In the genomic region with DNA sequence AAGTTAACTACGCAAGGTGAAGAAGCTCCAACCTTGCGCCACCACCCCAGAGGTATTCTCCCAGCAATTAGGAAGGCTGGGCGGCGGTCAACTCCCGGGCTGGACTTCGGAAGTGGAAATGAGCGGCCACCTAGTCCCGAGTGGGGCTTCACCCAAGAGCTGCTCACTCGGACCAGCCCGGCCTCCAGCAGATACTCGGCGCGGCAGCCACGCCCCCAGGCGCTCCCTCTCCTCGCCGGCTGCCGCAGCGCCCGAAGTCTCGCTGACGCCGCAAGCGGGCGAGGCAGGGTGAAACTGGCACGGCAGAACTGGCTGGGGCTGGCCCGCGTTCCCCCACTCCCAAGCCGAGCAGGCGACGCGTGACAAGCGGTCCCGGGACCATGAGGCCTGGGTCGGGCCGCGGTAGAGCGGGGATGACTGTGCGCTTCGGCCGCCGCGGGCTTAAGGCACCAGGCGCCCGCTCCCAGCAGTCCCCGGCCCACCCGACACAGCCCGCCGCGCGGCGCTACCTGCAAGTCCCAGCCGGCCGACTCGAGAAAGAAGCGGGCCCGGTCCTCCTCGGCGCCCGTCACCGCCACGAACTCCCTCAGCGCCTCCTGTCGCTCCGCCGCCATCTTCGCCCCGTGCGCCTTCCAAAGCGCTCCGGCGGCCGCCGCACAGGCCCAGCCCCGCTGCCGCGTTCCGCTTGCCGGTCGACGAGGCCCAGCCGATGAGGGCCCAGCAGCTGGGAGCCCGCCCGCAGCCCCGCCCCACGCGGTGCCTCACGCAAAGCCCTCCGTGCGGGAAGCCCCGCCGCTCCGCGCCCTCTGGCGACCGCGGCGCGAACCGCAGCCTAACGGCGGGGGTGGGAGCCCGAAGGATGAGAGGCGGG, we compare ENCODE assay signal across 1 cellular context.
TF ChIP-seq lines count a peak whose summit lies in the region.

A gene (minus strand): TSS at position 639 of the 871 bp plus-strand sequence. CDS start 25 bp downstream, at position 614.

TF ChIP-seq in HepG2, 621 proteins besides CTCF, POLR2A, EP300 and RAD21 (continued from another document and continues in another):
- TF ChIP-seq, protein P1, sequence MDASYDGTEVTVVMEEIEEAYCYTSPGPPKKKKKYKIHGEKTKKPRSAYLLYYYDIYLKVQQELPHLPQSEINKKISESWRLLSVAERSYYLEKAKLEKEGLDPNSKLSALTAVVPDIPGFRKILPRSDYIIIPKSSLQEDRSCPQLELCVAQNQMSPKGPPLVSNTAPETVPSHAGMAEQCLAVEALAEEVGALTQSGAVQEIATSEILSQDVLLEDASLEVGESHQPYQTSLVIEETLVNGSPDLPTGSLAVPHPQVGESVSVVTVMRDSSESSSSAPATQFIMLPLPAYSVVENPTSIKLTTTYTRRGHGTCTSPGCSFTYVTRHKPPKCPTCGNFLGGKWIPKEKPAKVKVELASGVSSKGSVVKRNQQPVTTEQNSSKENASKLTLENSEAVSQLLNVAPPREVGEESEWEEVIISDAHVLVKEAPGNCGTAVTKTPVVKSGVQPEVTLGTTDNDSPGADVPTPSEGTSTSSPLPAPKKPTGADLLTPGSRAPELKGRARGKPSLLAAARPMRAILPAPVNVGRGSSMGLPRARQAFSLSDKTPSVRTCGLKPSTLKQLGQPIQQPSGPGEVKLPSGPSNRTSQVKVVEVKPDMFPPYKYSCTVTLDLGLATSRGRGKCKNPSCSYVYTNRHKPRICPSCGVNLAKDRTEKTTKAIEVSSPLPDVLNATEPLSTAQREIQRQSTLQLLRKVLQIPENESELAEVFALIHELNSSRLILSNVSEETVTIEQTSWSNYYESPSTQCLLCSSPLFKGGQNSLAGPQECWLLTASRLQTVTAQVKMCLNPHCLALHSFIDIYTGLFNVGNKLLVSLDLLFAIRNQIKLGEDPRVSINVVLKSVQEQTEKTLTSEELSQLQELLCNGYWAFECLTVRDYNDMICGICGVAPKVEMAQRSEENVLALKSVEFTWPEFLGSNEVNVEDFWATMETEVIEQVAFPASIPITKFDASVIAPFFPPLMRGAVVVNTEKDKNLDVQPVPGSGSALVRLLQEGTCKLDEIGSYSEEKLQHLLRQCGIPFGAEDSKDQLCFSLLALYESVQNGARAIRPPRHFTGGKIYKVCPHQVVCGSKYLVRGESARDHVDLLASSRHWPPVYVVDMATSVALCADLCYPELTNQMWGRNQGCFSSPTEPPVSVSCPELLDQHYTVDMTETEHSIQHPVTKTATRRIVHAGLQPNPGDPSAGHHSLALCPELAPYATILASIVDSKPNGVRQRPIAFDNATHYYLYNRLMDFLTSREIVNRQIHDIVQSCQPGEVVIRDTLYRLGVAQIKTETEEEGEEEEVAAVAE (CRISPR knock-in tag; IDR thresholded peaks at IDR 0.05; ENCODE audit: borderline replicate concordance), result no peak
- peak; percentile 82 for TF ChIP-seq ZNF234 (CRISPR knock-in tag; conservative IDR thresholded peaks at IDR 0.05)
- peak; percentile 96 for TF ChIP-seq FOXC1 (CRISPR knock-in tag; IDR thresholded peaks at IDR 0.05; ENCODE audit: borderline replicate concordance)
- peak; percentile 96 for TF ChIP-seq THAP11 (CRISPR knock-in tag; IDR thresholded peaks at IDR 0.05)
- TF ChIP-seq, protein P2, sequence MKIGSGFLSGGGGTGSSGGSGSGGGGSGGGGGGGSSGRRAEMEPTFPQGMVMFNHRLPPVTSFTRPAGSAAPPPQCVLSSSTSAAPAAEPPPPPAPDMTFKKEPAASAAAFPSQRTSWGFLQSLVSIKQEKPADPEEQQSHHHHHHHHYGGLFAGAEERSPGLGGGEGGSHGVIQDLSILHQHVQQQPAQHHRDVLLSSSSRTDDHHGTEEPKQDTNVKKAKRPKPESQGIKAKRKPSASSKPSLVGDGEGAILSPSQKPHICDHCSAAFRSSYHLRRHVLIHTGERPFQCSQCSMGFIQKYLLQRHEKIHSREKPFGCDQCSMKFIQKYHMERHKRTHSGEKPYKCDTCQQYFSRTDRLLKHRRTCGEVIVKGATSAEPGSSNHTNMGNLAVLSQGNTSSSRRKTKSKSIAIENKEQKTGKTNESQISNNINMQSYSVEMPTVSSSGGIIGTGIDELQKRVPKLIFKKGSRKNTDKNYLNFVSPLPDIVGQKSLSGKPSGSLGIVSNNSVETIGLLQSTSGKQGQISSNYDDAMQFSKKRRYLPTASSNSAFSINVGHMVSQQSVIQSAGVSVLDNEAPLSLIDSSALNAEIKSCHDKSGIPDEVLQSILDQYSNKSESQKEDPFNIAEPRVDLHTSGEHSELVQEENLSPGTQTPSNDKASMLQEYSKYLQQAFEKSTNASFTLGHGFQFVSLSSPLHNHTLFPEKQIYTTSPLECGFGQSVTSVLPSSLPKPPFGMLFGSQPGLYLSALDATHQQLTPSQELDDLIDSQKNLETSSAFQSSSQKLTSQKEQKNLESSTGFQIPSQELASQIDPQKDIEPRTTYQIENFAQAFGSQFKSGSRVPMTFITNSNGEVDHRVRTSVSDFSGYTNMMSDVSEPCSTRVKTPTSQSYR (CRISPR knock-in tag; IDR thresholded peaks at IDR 0.05; ENCODE audit: borderline replicate concordance), result peak; percentile 71; the same call in 1 of the 2 replicates
- peak; percentile 96 for TF ChIP-seq MYNN (CRISPR knock-in tag; IDR thresholded peaks at IDR 0.05; ENCODE audit: low read depth)
- peak; percentile 70 for TF ChIP-seq FOSL2 (CRISPR knock-in tag; IDR thresholded peaks at IDR 0.05)
- TF ChIP-seq SIX1 (CRISPR knock-in tag; IDR thresholded peaks at IDR 0.05; ENCODE audit: borderline replicate concordance), result no peak
- TF ChIP-seq, protein P3, sequence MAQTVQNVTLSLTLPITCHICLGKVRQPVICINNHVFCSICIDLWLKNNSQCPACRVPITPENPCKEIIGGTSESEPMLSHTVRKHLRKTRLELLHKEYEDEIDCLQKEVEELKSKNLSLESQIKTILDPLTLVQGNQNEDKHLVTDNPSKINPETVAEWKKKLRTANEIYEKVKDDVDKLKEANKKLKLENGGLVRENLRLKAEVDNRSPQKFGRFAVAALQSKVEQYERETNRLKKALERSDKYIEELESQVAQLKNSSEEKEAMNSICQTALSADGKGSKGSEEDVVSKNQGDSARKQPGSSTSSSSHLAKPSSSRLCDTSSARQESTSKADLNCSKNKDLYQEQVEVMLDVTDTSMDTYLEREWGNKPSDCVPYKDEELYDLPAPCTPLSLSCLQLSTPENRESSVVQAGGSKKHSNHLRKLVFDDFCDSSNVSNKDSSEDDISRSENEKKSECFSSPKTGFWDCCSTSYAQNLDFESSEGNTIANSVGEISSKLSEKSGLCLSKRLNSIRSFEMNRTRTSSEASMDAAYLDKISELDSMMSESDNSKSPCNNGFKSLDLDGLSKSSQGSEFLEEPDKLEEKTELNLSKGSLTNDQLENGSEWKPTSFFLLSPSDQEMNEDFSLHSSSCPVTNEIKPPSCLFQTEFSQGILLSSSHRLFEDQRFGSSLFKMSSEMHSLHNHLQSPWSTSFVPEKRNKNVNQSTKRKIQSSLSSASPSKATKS (CRISPR knock-in tag; IDR thresholded peaks at IDR 0.05), result peak; percentile 44; the same call in 1 of the 2 replicates
- TF ChIP-seq, protein P4, sequence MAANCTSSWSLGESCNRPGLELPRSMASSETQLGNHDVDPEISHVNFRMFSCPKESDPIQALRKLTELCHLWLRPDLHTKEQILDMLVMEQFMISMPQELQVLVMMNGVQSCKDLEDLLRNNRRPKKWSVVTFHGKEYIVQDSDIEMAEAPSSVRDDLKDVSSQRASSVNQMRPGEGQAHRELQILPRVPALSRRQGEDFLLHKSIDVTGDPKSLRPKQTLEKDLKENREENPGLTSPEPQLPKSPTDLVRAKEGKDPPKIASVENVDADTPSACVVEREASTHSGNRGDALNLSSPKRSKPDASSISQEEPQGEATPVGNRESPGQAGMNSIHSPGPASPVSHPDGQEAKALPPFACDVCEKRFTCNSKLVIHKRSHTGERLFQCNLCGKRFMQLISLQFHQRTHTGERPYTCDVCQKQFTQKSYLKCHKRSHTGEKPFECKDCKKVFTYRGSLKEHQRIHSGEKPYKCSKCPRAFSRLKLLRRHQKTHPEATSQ (CRISPR knock-in tag; IDR thresholded peaks at IDR 0.05; ENCODE audit: borderline replicate concordance), result peak; percentile 97
- TF ChIP-seq, protein P5, sequence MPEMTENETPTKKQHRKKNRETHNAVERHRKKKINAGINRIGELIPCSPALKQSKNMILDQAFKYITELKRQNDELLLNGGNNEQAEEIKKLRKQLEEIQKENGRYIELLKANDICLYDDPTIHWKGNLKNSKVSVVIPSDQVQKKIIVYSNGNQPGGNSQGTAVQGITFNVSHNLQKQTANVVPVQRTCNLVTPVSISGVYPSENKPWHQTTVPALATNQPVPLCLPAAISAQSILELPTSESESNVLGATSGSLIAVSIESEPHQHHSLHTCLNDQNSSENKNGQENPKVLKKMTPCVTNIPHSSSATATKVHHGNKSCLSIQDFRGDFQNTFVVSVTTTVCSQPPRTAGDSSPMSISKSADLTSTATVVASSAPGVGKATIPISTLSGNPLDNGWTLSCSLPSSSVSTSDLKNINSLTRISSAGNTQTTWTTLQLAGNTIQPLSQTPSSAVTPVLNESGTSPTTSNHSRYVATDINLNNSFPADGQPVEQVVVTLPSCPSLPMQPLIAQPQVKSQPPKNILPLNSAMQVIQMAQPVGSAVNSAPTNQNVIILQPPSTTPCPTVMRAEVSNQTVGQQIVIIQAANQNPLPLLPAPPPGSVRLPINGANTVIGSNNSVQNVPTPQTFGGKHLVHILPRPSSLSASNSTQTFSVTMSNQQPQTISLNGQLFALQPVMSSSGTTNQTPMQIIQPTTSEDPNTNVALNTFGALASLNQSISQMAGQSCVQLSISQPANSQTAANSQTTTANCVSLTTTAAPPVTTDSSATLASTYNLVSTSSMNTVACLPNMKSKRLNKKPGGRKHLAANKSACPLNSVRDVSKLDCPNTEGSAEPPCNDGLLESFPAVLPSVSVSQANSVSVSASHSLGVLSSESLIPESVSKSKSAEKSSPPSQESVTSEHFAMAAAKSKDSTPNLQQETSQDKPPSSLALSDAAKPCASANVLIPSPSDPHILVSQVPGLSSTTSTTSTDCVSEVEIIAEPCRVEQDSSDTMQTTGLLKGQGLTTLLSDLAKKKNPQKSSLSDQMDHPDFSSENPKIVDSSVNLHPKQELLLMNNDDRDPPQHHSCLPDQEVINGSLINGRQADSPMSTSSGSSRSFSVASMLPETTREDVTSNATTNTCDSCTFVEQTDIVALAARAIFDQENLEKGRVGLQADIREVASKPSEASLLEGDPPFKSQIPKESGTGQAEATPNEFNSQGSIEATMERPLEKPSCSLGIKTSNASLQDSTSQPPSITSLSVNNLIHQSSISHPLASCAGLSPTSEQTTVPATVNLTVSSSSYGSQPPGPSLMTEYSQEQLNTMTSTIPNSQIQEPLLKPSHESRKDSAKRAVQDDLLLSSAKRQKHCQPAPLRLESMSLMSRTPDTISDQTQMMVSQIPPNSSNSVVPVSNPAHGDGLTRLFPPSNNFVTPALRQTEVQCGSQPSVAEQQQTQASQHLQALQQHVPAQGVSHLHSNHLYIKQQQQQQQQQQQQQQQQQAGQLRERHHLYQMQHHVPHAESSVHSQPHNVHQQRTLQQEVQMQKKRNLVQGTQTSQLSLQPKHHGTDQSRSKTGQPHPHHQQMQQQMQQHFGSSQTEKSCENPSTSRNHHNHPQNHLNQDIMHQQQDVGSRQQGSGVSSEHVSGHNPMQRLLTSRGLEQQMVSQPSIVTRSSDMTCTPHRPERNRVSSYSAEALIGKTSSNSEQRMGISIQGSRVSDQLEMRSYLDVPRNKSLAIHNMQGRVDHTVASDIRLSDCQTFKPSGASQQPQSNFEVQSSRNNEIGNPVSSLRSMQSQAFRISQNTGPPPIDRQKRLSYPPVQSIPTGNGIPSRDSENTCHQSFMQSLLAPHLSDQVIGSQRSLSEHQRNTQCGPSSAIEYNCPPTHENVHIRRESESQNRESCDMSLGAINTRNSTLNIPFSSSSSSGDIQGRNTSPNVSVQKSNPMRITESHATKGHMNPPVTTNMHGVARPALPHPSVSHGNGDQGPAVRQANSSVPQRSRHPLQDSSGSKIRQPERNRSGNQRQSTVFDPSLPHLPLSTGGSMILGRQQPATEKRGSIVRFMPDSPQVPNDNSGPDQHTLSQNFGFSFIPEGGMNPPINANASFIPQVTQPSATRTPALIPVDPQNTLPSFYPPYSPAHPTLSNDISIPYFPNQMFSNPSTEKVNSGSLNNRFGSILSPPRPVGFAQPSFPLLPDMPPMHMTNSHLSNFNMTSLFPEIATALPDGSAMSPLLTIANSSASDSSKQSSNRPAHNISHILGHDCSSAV (CRISPR knock-in tag; IDR thresholded peaks at IDR 0.05; ENCODE audit: borderline replicate concordance), result no peak
- TF ChIP-seq GABPB1 (CRISPR knock-in tag; IDR thresholded peaks at IDR 0.05), result peak; percentile 96
- peak; percentile 43; the same call in 1 of the 2 replicates for TF ChIP-seq ZSCAN20 (CRISPR knock-in tag; IDR thresholded peaks at IDR 0.05; ENCODE audit: borderline replicate concordance)
- TF ChIP-seq NFRKB (IDR thresholded peaks at IDR 0.05), result no peak
- TF ChIP-seq ZFY (CRISPR knock-in tag; IDR thresholded peaks at IDR 0.05), result peak; percentile 100
- peak; percentile 90 for TF ChIP-seq FOXA3 (CRISPR knock-in tag; IDR thresholded peaks at IDR 0.05)
- TF ChIP-seq FOXO1 (CRISPR knock-in tag; IDR thresholded peaks at IDR 0.05), result peak; percentile 88
- TF ChIP-seq NCOA2 (CRISPR knock-in tag; IDR thresholded peaks at IDR 0.05), result peak; percentile 69; the same call in 1 of the 2 replicates
- peak; percentile 41; the same call in 1 of the 2 replicates for TF ChIP-seq ATAD3A (CRISPR knock-in tag; IDR thresholded peaks at IDR 0.05)
- TF ChIP-seq ARID2 (CRISPR knock-in tag; IDR thresholded peaks at IDR 0.05; ENCODE audit: borderline replicate concordance), result peak; percentile 98; the same call in 1 of the 2 replicates
- TF ChIP-seq CBFB (CRISPR knock-in tag; IDR thresholded peaks at IDR 0.05), result peak; percentile 99
- TF ChIP-seq ZNF296 (CRISPR knock-in tag; conservative IDR thresholded peaks at IDR 0.05), result no peak; the same call in 1 of the 2 replicates
- peak; percentile 95; the same call in 1 of the 2 replicates for TF ChIP-seq CHCHD3 (CRISPR knock-in tag; IDR thresholded peaks at IDR 0.05)
- TF ChIP-seq KLF12 (CRISPR knock-in tag; IDR thresholded peaks at IDR 0.05; ENCODE audit: borderline replicate concordance), result peak; percentile 99
